Comparison of ENCODE assay signal across 17 cellular contexts in genomic region chr20:35472209-35472608, GRCh38. TPM values are rescaled to one million over a fixed set of nuclear protein-coding genes. Genes with fewer than 3 reads are reported as not detected.
"Had no signal": no experiment of that assay in that cellular context is flagged by ENCODE, and none has a peak within 500 bp of the region (broad histone marks: within the 10 kb centered on the region; RNA-seq: fewer than 3 reads in every experiment).

No MANE protein-coding gene starts in this region.

- H3K27ac Mint-ChIP-seq: activated CD4-positive, alpha-beta memory T cell treated with anti-CD3 and anti-CD28 coated beads for 36 hours; T-helper 2 cell treated with Interferon-gamma antibody and Interleukin-4, amounts not matched to agents 5 μg/mL and 100 μg/mL, for 36 hours had no signal

- H3K9me3 Mint-ChIP-seq: activated CD4-positive, alpha-beta memory T cell treated with anti-CD3 and anti-CD28 coated beads for 36 hours; T-helper 2 cell treated with Interferon-gamma antibody and Interleukin-4, amounts not matched to agents 5 μg/mL and 100 μg/mL, for 36 hours had no signal

- H3K27me3 Mint-ChIP-seq: activated CD4-positive, alpha-beta memory T cell treated with anti-CD3 and anti-CD28 coated beads for 36 hours had no signal

- DNase-seq: activated CD4-positive, alpha-beta memory T cell treated with anti-CD3 and anti-CD28 coated beads for 36 hours; activated CD8-positive, alpha-beta memory T cell treated with anti-CD3 and anti-CD28 coated beads, Interleukin-2, amount 50 U/mL, for 4 hours; activated naive CD4-positive, alpha-beta T cell treated with Interleukin-2 at 50 U/mL for 16 hours; caudate nucleus; colonic mucosa; foreskin melanocyte; heart left ventricle; stimulated activated CD4-positive, alpha-beta T cell treated with anti-CD3 and anti-CD28 coated beads, Interleukin-15, amount 100 ng/mL, for 24 hours; stimulated activated CD4-positive, alpha-beta T cell treated with anti-CD3 and anti-CD28 coated beads, Interleukin-4, amount 100 ng/mL, for 24 hours; tibial artery had no signal

- H3K4me3 Mint-ChIP-seq: activated CD4-positive, alpha-beta memory T cell treated with anti-CD3 and anti-CD28 coated beads for 36 hours; T-helper 2 cell treated with Interferon-gamma antibody and Interleukin-4, amounts not matched to agents 5 μg/mL and 100 μg/mL, for 36 hours had no signal

- ATAC-seq: heart left ventricle had no signal

RNA-seq across cellular contexts. Expression of gene GDF5, which starts 34.2 kb away (rescaled TPM):
- total RNA-seq: activated CD4-positive, alpha-beta memory T cell treated with anti-CD3 and anti-CD28 coated beads for 36 hours; lung microvascular endothelial cell; mononuclear cell had no signal
- polyA plus RNA-seq: neural cell had no signal

RNA-seq across cellular contexts. Expression of gene C20orf173, which starts 57.2 kb away (rescaled TPM):
- total RNA-seq: activated CD4-positive, alpha-beta memory T cell treated with anti-CD3 and anti-CD28 coated beads for 36 hours; colonic mucosa; heart left ventricle; lung microvascular endothelial cell; mononuclear cell; osteocyte; renal cortical epithelial cell; skeletal muscle tissue had no signal
- polyA plus RNA-seq: heart left ventricle, neural cell had no signal
